9 cellular contexts compared by ENCODE assay signal in genomic region chr21:32411366-32412161, GRCh38. TPM values are rescaled to one million over a fixed set of nuclear protein-coding genes. Genes with fewer than 3 reads are reported as not detected.
DNase-seq lines count a peak whose midpoint lies in the region; ATAC-seq, FAIRE-seq and TF ChIP-seq lines count a peak whose summit lies in the region.
"Had no signal": no experiment of that assay in that cellular context is flagged by ENCODE, and none has a peak within 500 bp of the region (broad histone marks: within the 10 kb centered on the region; RNA-seq: fewer than 3 reads in every experiment).

No MANE protein-coding gene starts in this region.

- TF ChIP-seq POLR2A in HepG2 (IDR thresholded peaks at IDR 0.05; ENCODE audit: insufficient read depth in 1 of 2, low read depth in 2 of 2, low read length in 2 of 2) (no peak), GM12891 (IDR thresholded peaks at IDR 0.05; ENCODE audit: low read depth, low read length) (no peak)

- intact Hi-C loops in colonic mucosa (cut with DNase I) (no loop called here), HepG2 (cut with micrococcal nuclease; ENCODE audit: unreplicated experiment) (loop anchor here (10.0 kb wide), 1 partner anchor 907 kb away; no protein-coding TSS in a partner anchor)

- no peak overlapping the region for H2AFZ ChIP-seq in HepG2 (ENCODE audit: low read length)

- FAIRE-seq in HepG2 (lab: Jason Lieb, UNC) (no peak), GM12891 (lab: Jason Lieb, UNC) (no peak)
- FAIRE-seq: GM18507 had no signal

- POLR2A ChIA-PET in HepG2 (lab: Yijun Ruan, JAX) = interaction anchor here (1.5 kb wide), 1 partner anchor 18 kb away, joined by 3 read pairs; no protein-coding TSS in a partner anchor

- H3K4me2 ChIP-seq in HepG2 (ENCODE audit: low read depth, low read length) = peak overlapping the region; percentile 84

- CTCF ChIA-PET in HepG2 (lab: Yijun Ruan, JAX; ENCODE audit: low intra/inter-chr PET ratio, low total read pairs) = no interaction called here

- H4K20me1 ChIP-seq in HepG2 (ENCODE audit: insufficient read depth, low read length) = no peaks in the 10 kb centered on the region

- no peak for DNase-seq in AG09309 (ENCODE audit: low read depth)
- no peak for DNase-seq in LNCaP clone FGC (ENCODE audit: low read depth)
- peak; percentile 60 to 64 for DNase-seq in activated CD4-positive, alpha-beta T cell treated with anti-CD3 and anti-CD28 coated beads for 4 hours
- peak; percentile 91 for DNase-seq in colonic mucosa
- no peak for DNase-seq in HepG2 (ENCODE audit: low spot score)
- peak; percentile 46 to 60 for DNase-seq in stimulated activated CD4-positive, alpha-beta T cell treated with anti-CD3 and anti-CD28 coated beads, Interleukin-1b, Interleukin-23, amount 100 ng/mL, for 4 hours (ENCODE audit: low read depth in 2 of 2)
- DNase-seq in GM12891 (ENCODE audit: insufficient read length, low spot score) = no peak

- 89% methylated on average over 45 of the region's 63 CpGs for WGBS in HepG2 (ENCODE audit: low lambda C conversion rate)

- TF ChIP-seq EP300 in HepG2 (IDR thresholded peaks at IDR 0.05; ENCODE audit: low read depth in 2 of 2, low read length in 2 of 2) (no peak), HepG2 (CRISPR knock-in tag; IDR thresholded peaks at IDR 0.05; ENCODE audit: borderline replicate concordance) (no peak)

- H3K4me3 ChIP-seq in AG09309 (ENCODE audit: control insufficient read depth, low read depth, low read length) (peak overlapping the region; percentile 69), LNCaP clone FGC (ENCODE audit: low read depth, low read length) (peak overlapping the region; percentile 70), colonic mucosa (peak overlapping the region; percentile 67), HepG2 (replicated peaks in 1 of 3; ENCODE audit: insufficient read depth in 1 of 3, low read depth in 2 of 3, low read length in 3 of 3) (peak overlapping the region; percentile 21 to 69 (median 53); a peak in 3 of 6 replicates)

- no peak for TF ChIP-seq CTCF in AG09309 (IDR thresholded peaks at IDR 0.05; ENCODE audit: control insufficient read depth, insufficient read depth, low read depth, low read length, missing control alignments)
- no peak for TF ChIP-seq CTCF in LNCaP clone FGC (IDR thresholded peaks at IDR 0.05; ENCODE audit: control insufficient read depth, extremely low read depth, insufficient read depth)
- no peak for TF ChIP-seq CTCF in colonic mucosa (IDR thresholded peaks at IDR 0.05)
- TF ChIP-seq CTCF in HepG2 (CRISPR knock-in tag; IDR thresholded peaks at IDR 0.05) = no peak

- H3K79me2 ChIP-seq in HepG2 (ENCODE audit: insufficient read depth, low read length) = no peaks in the 10 kb centered on the region

- in situ Hi-C loops in HepG2 (cut with HindIII; ENCODE audit: extremely low pct_ligation_motif_present, low pct_unique_long_range_greater_than_20kb) = loop anchor here (5.0 kb wide), 1 partner anchor 181 kb away; no protein-coding TSS in a partner anchor

- ATAC-seq in HepG2 = no peak
- no peak for ATAC-seq in HG02938 (IDR thresholded peaks at IDR 0.05; ENCODE audit: unreplicated experiment)

- no TSS peak for BruUV-seq in HepG2 (replicated peaks; lab: Mats Ljungman, UMichigan)

- peak overlapping the region; percentile 75 for H3K27ac ChIP-seq in colonic mucosa
- H3K27ac ChIP-seq in HepG2 (ENCODE audit: extremely low read length, insufficient read depth, low read length) = no peak overlapping the region

- H3K36me3 ChIP-seq in colonic mucosa (no peaks in the 10 kb centered on the region), HepG2 (replicated peaks in 1 of 2; ENCODE audit: control insufficient read depth in 1 of 2, insufficient read depth in 2 of 2, low read length in 2 of 2) (no peaks in the 10 kb centered on the region)

- no peaks in the 10 kb centered on the region for H3K27me3 ChIP-seq in colonic mucosa
- peaks cover 5 to 31% of the 10 kb centered on the region in 2 experiments for H3K27me3 ChIP-seq in HepG2 (ENCODE audit: control insufficient read depth in 1 of 2, insufficient read depth in 2 of 2, low read length in 2 of 2)

- H3K9ac ChIP-seq in colonic mucosa (ENCODE audit: low read depth in 2 of 2, low read length in 2 of 2) = peak overlapping the region; percentile 88 to 95
- no peak overlapping the region for H3K9ac ChIP-seq in HepG2 (ENCODE audit: insufficient read depth, low read depth, low read length)

- H3K4me1 ChIP-seq in colonic mucosa = peaks cover 4% of the 10 kb centered on the region
- H3K4me1 ChIP-seq in HepG2 (ENCODE audit: insufficient read depth, low read length) = peaks cover 25% of the 10 kb centered on the region

- TF ChIP-seq RAD21 in HepG2 (CRISPR knock-in tag; IDR thresholded peaks at IDR 0.05) = no peak

- no peaks in the 10 kb centered on the region for H3K9me3 ChIP-seq in colonic mucosa
- no peaks in the 10 kb centered on the region for H3K9me3 ChIP-seq in HepG2 (ENCODE audit: low read length)

TF ChIP-seq in HepG2, 621 proteins besides CTCF, POLR2A, EP300 and RAD21 (continues in another document):
- TF ChIP-seq KDM4B (CRISPR knock-in tag; IDR thresholded peaks at IDR 0.05) (no peak), ZNF629 (CRISPR knock-in tag; conservative IDR thresholded peaks at IDR 0.05) (peak; percentile 81; the same call in 1 of the 2 replicates)

TF ChIP-seq in GM12891, 5 proteins besides CTCF, POLR2A, EP300 and RAD21:
- TF ChIP-seq SPI1 (IDR thresholded peaks at IDR 0.05; ENCODE audit: low read depth, low read length) (no peak), TAF1 (IDR thresholded peaks at IDR 0.05; ENCODE audit: low read depth, low read length) (no peak), POU2F2 (IDR thresholded peaks at IDR 0.05; ENCODE audit: low read depth, low read length) (no peak), POLR2AphosphoS5 (IDR thresholded peaks at IDR 0.05; ENCODE audit: low read depth, low read length) (no peak), PAX5 (IDR thresholded peaks at IDR 0.05; ENCODE audit: insufficient read depth, low read length, severe bottlenecking) (no peak)

RNA-seq across cellular contexts. Expression of gene EVA1C, which starts 0.9 kb away (rescaled TPM):
- 1 to 10 TPM; 7.3 to 9.9 TPM for total RNA-seq in colonic mucosa
- total RNA-seq in HepG2 (2016; rRNA removed; fragmentation: Illumina TruSeq; extraction: Trizol) = 0.29 TPM in 1 of 2 replicates, not detected in the other
- total RNA-seq in HepG2 (2016; cell fraction: cytosol; rRNA removed; fragmentation: Illumina TruSeq; extraction: Trizol; ENCODE audit: low read depth) = not detected in 2 replicates
- total RNA-seq in HepG2 (2016; cell fraction: insoluble cytoplasmic fraction; rRNA removed; fragmentation: Illumina TruSeq; extraction: Trizol) = not detected in 2 replicates
- 0.14 TPM in 1 of 2 replicates, not detected in the other for total RNA-seq in HepG2 (2016; cell fraction: membrane; rRNA removed; fragmentation: Illumina TruSeq; extraction: Trizol)
- total RNA-seq in HepG2 (2016; cell fraction: nucleus; rRNA removed; fragmentation: Illumina TruSeq; extraction: Trizol) = not detected in 2 replicates
- polyA plus RNA-seq in HepG2 (2011; rRNA removed) = 0.33 and 0.34 TPM in 2 replicates
- polyA plus RNA-seq in HepG2 (2011; cell fraction: cytosol; rRNA removed) = 0.40 and 0.54 TPM in 2 replicates
- 0.12 and 0.55 TPM in 2 replicates for polyA plus RNA-seq in HepG2 (2011; cell fraction: nucleus; rRNA removed)
- 0.67 and 0.79 TPM in 2 replicates for polyA plus RNA-seq in HepG2 (2012)
- 0.09 TPM in 1 of 2 replicates, not detected in the other for polyA plus RNA-seq in HepG2 (2016; cell fraction: cytosol; fragmentation: Illumina TruSeq; extraction: Trizol; ENCODE audit: low read depth)
- polyA plus RNA-seq in HepG2 (2016; cell fraction: insoluble cytoplasmic fraction; fragmentation: Illumina TruSeq; extraction: Trizol; ENCODE audit: low read depth) = not detected in 2 replicates
- polyA plus RNA-seq in HepG2 (2016; cell fraction: membrane; fragmentation: Illumina TruSeq; extraction: Trizol; ENCODE audit: low read depth) = 0.22 TPM in 1 of 2 replicates, not detected in the other
- polyA plus RNA-seq in HepG2 (2016; cell fraction: nucleus; fragmentation: Illumina TruSeq; extraction: Trizol; ENCODE audit: insufficient read depth, low read depth) = not detected in 2 replicates
- 1.4 and 58.2 TPM in 2 replicates for polyA minus RNA-seq in HepG2 (2011; rRNA and poly(A)+ RNA removed; ENCODE audit: low replicate concordance)
- not detected in 2 replicates for polyA minus RNA-seq in HepG2 (2011; cell fraction: cytosol; rRNA and poly(A)+ RNA removed)
- 0.52 TPM in 1 of 2 replicates, not detected in the other for polyA minus RNA-seq in HepG2 (2011; cell fraction: nucleus; rRNA and poly(A)+ RNA removed)
- polyA plus RNA-seq in GM12891 (2012; ENCODE audit: low read depth, missing spikeins) = not detected

RNA-seq across cellular contexts. Expression of gene URB1, which starts 18.8 kb away (rescaled TPM):
- total RNA-seq in colonic mucosa = 10 to 100 TPM in 1 of 2 donors, 1 to 10 TPM in 1; 6.1 to 16.4 TPM
- total RNA-seq in HepG2 (2016; rRNA removed; fragmentation: Illumina TruSeq; extraction: Trizol) = 13.5 and 16.7 TPM in 2 replicates
- 2.1 TPM in 2 replicates for total RNA-seq in HepG2 (2016; cell fraction: cytosol; rRNA removed; fragmentation: Illumina TruSeq; extraction: Trizol; ENCODE audit: low read depth)
- total RNA-seq in HepG2 (2016; cell fraction: insoluble cytoplasmic fraction; rRNA removed; fragmentation: Illumina TruSeq; extraction: Trizol) = 13.4 and 17.6 TPM in 2 replicates
- total RNA-seq in HepG2 (2016; cell fraction: membrane; rRNA removed; fragmentation: Illumina TruSeq; extraction: Trizol) = 3.8 and 5.4 TPM in 2 replicates
- total RNA-seq in HepG2 (2016; cell fraction: nucleus; rRNA removed; fragmentation: Illumina TruSeq; extraction: Trizol) = 31.3 and 34.7 TPM in 2 replicates
- polyA plus RNA-seq in HepG2 (2011; rRNA removed) = 4.5 and 5.8 TPM in 2 replicates
- 2.6 and 2.7 TPM in 2 replicates for polyA plus RNA-seq in HepG2 (2011; cell fraction: cytosol; rRNA removed)
- polyA plus RNA-seq in HepG2 (2011; cell fraction: nucleus; rRNA removed) = 12.4 and 12.6 TPM in 2 replicates
- 7.4 and 8.5 TPM in 2 replicates for polyA plus RNA-seq in HepG2 (2012)
- 0.38 and 0.41 TPM in 2 replicates for polyA plus RNA-seq in HepG2 (2016; cell fraction: cytosol; fragmentation: Illumina TruSeq; extraction: Trizol; ENCODE audit: low read depth)
- polyA plus RNA-seq in HepG2 (2016; cell fraction: insoluble cytoplasmic fraction; fragmentation: Illumina TruSeq; extraction: Trizol; ENCODE audit: low read depth) = 5.2 and 6.4 TPM in 2 replicates
- 0.81 and 1.0 TPM in 2 replicates for polyA plus RNA-seq in HepG2 (2016; cell fraction: membrane; fragmentation: Illumina TruSeq; extraction: Trizol; ENCODE audit: low read depth)
- 18.2 and 19.9 TPM in 2 replicates for polyA plus RNA-seq in HepG2 (2016; cell fraction: nucleus; fragmentation: Illumina TruSeq; extraction: Trizol; ENCODE audit: insufficient read depth, low read depth)
- polyA minus RNA-seq in HepG2 (2011; rRNA and poly(A)+ RNA removed; ENCODE audit: low replicate concordance) = 19.4 and 24.1 TPM in 2 replicates
- polyA minus RNA-seq in HepG2 (2011; cell fraction: cytosol; rRNA and poly(A)+ RNA removed) = 7.3 and 7.6 TPM in 2 replicates
- polyA minus RNA-seq in HepG2 (2011; cell fraction: nucleus; rRNA and poly(A)+ RNA removed) = 29.5 and 29.8 TPM in 2 replicates
- 5.3 TPM for polyA plus RNA-seq in GM12891 (2012; ENCODE audit: low read depth, missing spikeins)

Comparison
In these comparisons a context has a peak if more than half of its experiments do, and no peak if none do; other contexts are left out.
1. DNase-seq: peak in activated CD4-positive, alpha-beta T cell treated with anti-CD3 and anti-CD28 coated beads for 4 hours (2 of 2), colonic mucosa (single experiment) and stimulated activated CD4-positive, alpha-beta T cell treated with anti-CD3 and anti-CD28 coated beads, Interleukin-1b, Interleukin-23, amount 100 ng/mL, for 4 hours (2 of 2); none in AG09309 (single experiment), LNCaP clone FGC (single experiment), HepG2 (single experiment) and GM12891 (single experiment).
2. Peak in every context shown above with its lines, with median percentiles within 50 percentile points of each other: H3K4me3 ChIP-seq.